In genomic region chr14:22558221-22558913, GRCh38 we compare ENCODE assay signal across 9 cellular contexts. TPM values are rescaled to one million over a fixed set of nuclear protein-coding genes. Genes with fewer than 3 reads are reported as not detected.
DNase-seq lines count a peak whose midpoint lies in the region; ATAC-seq, FAIRE-seq and TF ChIP-seq lines count a peak whose summit lies in the region.
"Had no signal": no experiment of that assay in that cellular context is flagged by ENCODE, and none has a peak within 500 bp of the region (broad histone marks: within the 10 kb centered on the region; RNA-seq: fewer than 3 reads in every experiment).

No MANE protein-coding gene starts in this region.

- H3K27me3 ChIP-seq in endothelial cell of umbilical vein (ENCODE audit: control insufficient read depth in 2 of 2, insufficient read depth in 2 of 2, low read length in 2 of 2), result no peaks in the 10 kb centered on the region
- H3K27me3 ChIP-seq in small intestine (ENCODE audit: control insufficient read depth in 2 of 2, insufficient read depth in 2 of 2, low read length in 2 of 2), result no peaks in the 10 kb centered on the region

- H3K4me1 ChIP-seq in endothelial cell of umbilical vein (ENCODE audit: control insufficient read depth, extremely low read depth, insufficient read depth, low read length) (peaks cover 53% of the 10 kb centered on the region), small intestine (ENCODE audit: control insufficient read depth in 2 of 2, insufficient read depth in 1 of 2, low read depth in 1 of 2, low read length in 1 of 2) (peaks cover 3 to 9% of the 10 kb centered on the region in 2 donors)

- dilution Hi-C loops in endothelial cell of umbilical vein (cut with MboI; ENCODE audit: extremely low pct_ligation_motif_present, low sequenced_read_pairs), result no loop called here

- no peak overlapping the region for H3K4me2 ChIP-seq in endothelial cell of umbilical vein (ENCODE audit: insufficient read depth, low read length)

- ATAC-seq in GM21515 (IDR thresholded peaks at IDR 0.05; ENCODE audit: unreplicated experiment), result no peak

- TSS peak; percentile 71 for BruUV-seq in endothelial cell of umbilical vein (replicated peaks; lab: Mats Ljungman, UMichigan)

- H3K9me3 Mint-ChIP-seq in activated CD4-positive, alpha-beta T cell treated with anti-CD3 and anti-CD28 coated beads, Interleukin-2, amount 10 ng/mL, durations not matched to agents 24 days and 14 days, result peaks cover 5% of the 10 kb centered on the region
- H3K9me3 Mint-ChIP-seq: dendritic cell treated with granulocyte-macrophage colony-stimulating factor and Interleukin-4, amounts not matched to agents 40 ng/mL and 50 ng/mL, for 4 days had no signal

- intact Hi-C loops in activated CD4-positive, alpha-beta T cell treated with anti-CD3 and anti-CD28 coated beads, Interleukin-2, amount 10 ng/mL, durations not matched to agents 24 days and 14 days (cut with micrococcal nuclease), result loop anchor here (5.0 to 10.0 kb wide), 7 partner anchors 244 to 1294 kb away; partner anchors contain the start of gene HNRNPC
- intact Hi-C loops in endothelial cell of umbilical vein (cut with micrococcal nuclease), result loop anchor here (5.0 to 10.0 kb wide), 4 partner anchors 209 to 644 kb away; partner anchors contain the start of genes MMP14, OXA1L and RBM23

- no peaks in the 10 kb centered on the region for H4K20me1 ChIP-seq in endothelial cell of umbilical vein (replicated peaks; ENCODE audit: control insufficient read depth, extremely low read depth, insufficient read depth, low read length)

- H3K4me3 ChIP-seq in endothelial cell of umbilical vein (replicated peaks in 1 of 3; ENCODE audit: insufficient read depth in 1 of 3, low read depth in 1 of 3, low read length in 3 of 3) (no peak overlapping the region), small intestine (ENCODE audit: low read depth in 1 of 2, low read length in 2 of 2) (no peak overlapping the region)

- no peaks in the 10 kb centered on the region for H3K79me2 ChIP-seq in endothelial cell of umbilical vein (ENCODE audit: control insufficient read depth, insufficient read depth, low read length)

- H3K4me3 Mint-ChIP-seq in activated CD4-positive, alpha-beta T cell treated with anti-CD3 and anti-CD28 coated beads, Interleukin-2, amount 10 ng/mL, durations not matched to agents 24 days and 14 days, result peak overlapping the region; percentile 90
- H3K4me3 Mint-ChIP-seq: dendritic cell treated with granulocyte-macrophage colony-stimulating factor and Interleukin-4, amounts not matched to agents 40 ng/mL and 50 ng/mL, for 4 days had no signal

- H3K36me3 Mint-ChIP-seq in activated CD4-positive, alpha-beta T cell treated with anti-CD3 and anti-CD28 coated beads, Interleukin-2, amount 10 ng/mL, durations not matched to agents 24 days and 14 days (ENCODE audit: low read depth), result peaks cover 35% of the 10 kb centered on the region

- POLR2A ChIA-PET in endothelial cell of umbilical vein (lab: Charles Lee), result no interaction called here

- H3K4me1 Mint-ChIP-seq in activated CD4-positive, alpha-beta T cell treated with anti-CD3 and anti-CD28 coated beads, Interleukin-2, amount 10 ng/mL, durations not matched to agents 24 days and 14 days, result peaks cover 86% of the 10 kb centered on the region

- no peak; the same call in 1 of the 2 replicates for TF ChIP-seq POLR2A in GM12892 (IDR thresholded peaks at IDR 0.05; ENCODE audit: low read depth, low read length)
- TF ChIP-seq POLR2A in endothelial cell of umbilical vein (IDR thresholded peaks at IDR 0.05; ENCODE audit: low read depth, low read length), result no peak

- FAIRE-seq in GM12892 (lab: Jason Lieb, UNC) (peak; percentile 30), endothelial cell of umbilical vein (lab: Jason Lieb, UNC) (peak; percentile 53), small intestine (lab: Jason Lieb, UNC) (no peak)

- no peak overlapping the region for H3K9ac ChIP-seq in endothelial cell of umbilical vein (replicated peaks; ENCODE audit: extremely low read depth, insufficient read depth, low read length)

- no peaks in the 10 kb centered on the region for H3K9me3 ChIP-seq in endothelial cell of umbilical vein (replicated peaks; ENCODE audit: control insufficient read depth, insufficient read depth, low read length)
- H3K9me3 ChIP-seq in small intestine (ENCODE audit: control insufficient read depth, low read depth), result no peaks in the 10 kb centered on the region

- H3K27me3 Mint-ChIP-seq in activated CD4-positive, alpha-beta T cell treated with anti-CD3 and anti-CD28 coated beads, Interleukin-2, amount 10 ng/mL, durations not matched to agents 24 days and 14 days, result peaks cover 4% of the 10 kb centered on the region

- H3K27ac Mint-ChIP-seq in activated CD4-positive, alpha-beta T cell treated with anti-CD3 and anti-CD28 coated beads, Interleukin-2, amount 10 ng/mL, durations not matched to agents 24 days and 14 days, result peak overlapping the region; percentile 97

- H3K27ac ChIP-seq in endothelial cell of umbilical vein (ENCODE audit: insufficient read depth, low read depth, low read length), result peak overlapping the region; percentile 88
- H3K27ac ChIP-seq in small intestine (ENCODE audit: low read depth in 1 of 2, low read length in 1 of 2), result peak overlapping the region; percentile 53 to 90

- H3K9me1 ChIP-seq in endothelial cell of umbilical vein (replicated peaks; ENCODE audit: control insufficient read depth, extremely low read depth, insufficient read depth, low read length), result no peaks in the 10 kb centered on the region

- CTCF ChIA-PET in endothelial cell of umbilical vein (lab: Charles Lee), result interaction anchor here (0.7 to 3.0 kb wide), 11 partner anchors 12 to 338 kb away, joined by 3 to 23 read pairs (median 4); no protein-coding TSS in a partner anchor

- H3K36me3 ChIP-seq in endothelial cell of umbilical vein (ENCODE audit: control insufficient read depth in 2 of 2, extremely low read depth in 1 of 2, insufficient read depth in 2 of 2, low read length in 2 of 2), result no peaks in the 10 kb centered on the region
- no peaks in the 10 kb centered on the region for H3K36me3 ChIP-seq in small intestine (ENCODE audit: control insufficient read depth in 2 of 2, insufficient read depth in 2 of 2, low read length in 2 of 2)

- DNase-seq in GM12892 (ENCODE audit: insufficient read length) (no peak), endothelial cell of umbilical vein (ENCODE audit: low read depth, low spot score) (no peak), small intestine (no peak), superior temporal gyrus (ENCODE audit: extremely low spot score) (no peak), kidney tubule cell (ENCODE audit: low spot score) (no peak), NCI-H2029 (lab: John Stamatoyannopoulos, UW) (no peak)
- DNase-seq in activated CD4-positive, alpha-beta T cell treated with anti-CD3 and anti-CD28 coated beads, Interleukin-2, amount 10 ng/mL, durations not matched to agents 24 days and 14 days, result peak; percentile 88

- peak overlapping the region; percentile 66 for H2AFZ ChIP-seq in endothelial cell of umbilical vein (ENCODE audit: low read depth, low read length)

- WGBS in small intestine, 3 donors, result 71 to 77% (median 74%) methylated on average over 25 of the region's 25 CpGs

- TF ChIP-seq CTCF in endothelial cell of umbilical vein (IDR thresholded peaks at IDR 0.05; ENCODE audit: extremely low read depth in 1 of 2, insufficient read depth in 1 of 2, low read depth in 1 of 2, low read length in 2 of 2), result peak; percentile 27 to 33

TF ChIP-seq in endothelial cell of umbilical vein, 7 proteins besides CTCF, POLR2A, EP300 and RAD21:
- TF ChIP-seq MYC (IDR thresholded peaks at IDR 0.05; ENCODE audit: low read depth, low read length), result no peak
- no peak for TF ChIP-seq POLR2AphosphoS5 (IDR thresholded peaks at IDR 0.05; ENCODE audit: insufficient read depth, low read depth, low read length)
- TF ChIP-seq FOS (IDR thresholded peaks at IDR 0.05; ENCODE audit: borderline replicate concordance, insufficient read depth, low read length), result no peak
- TF ChIP-seq EZH2 (IDR thresholded peaks at IDR 0.05; ENCODE audit: borderline replicate concordance, low read depth, low read length, severe bottlenecking), result no peak
- no peak for TF ChIP-seq MAX (IDR thresholded peaks at IDR 0.05; ENCODE audit: insufficient read depth, insufficient read length)
- no peak for TF ChIP-seq GATA2 (IDR thresholded peaks at IDR 0.05; ENCODE audit: insufficient read depth, insufficient read length, low read depth, low read length)
- no peak for TF ChIP-seq JUN (IDR thresholded peaks at IDR 0.05; ENCODE audit: borderline replicate concordance, insufficient read depth, insufficient read length, low read depth)

RNA-seq across cellular contexts. Expression of gene DAD1, which starts 30.7 kb away (rescaled TPM):
- polyA plus RNA-seq in GM12892 (2012; ENCODE audit: missing spikeins), result 293 TPM
- 255 and 266 TPM in 2 replicates for total RNA-seq in activated CD4-positive, alpha-beta T cell treated with anti-CD3 and anti-CD28 coated beads, Interleukin-2, amount 10 ng/mL, durations not matched to agents 24 days and 14 days
- total RNA-seq in endothelial cell of umbilical vein, result 299 and 304 TPM in 2 replicates
- polyA plus RNA-seq in endothelial cell of umbilical vein (1,220 and 1,227 TPM in 2 replicates), small intestine (100 to 1,000 TPM; 147 to 313 (median 249) TPM)
- polyA plus RNA-seq in endothelial cell of umbilical vein (2011; cell fraction: cytosol; rRNA removed), result 702 and 733 TPM in 2 replicates
- 214 and 235 TPM in 2 replicates for polyA plus RNA-seq in endothelial cell of umbilical vein (2011; cell fraction: nucleus; rRNA removed)
- polyA plus RNA-seq in endothelial cell of umbilical vein (2012), result 355 and 418 TPM in 2 replicates
- 446 and 484 TPM in 2 replicates for polyA minus RNA-seq in endothelial cell of umbilical vein
- polyA minus RNA-seq in endothelial cell of umbilical vein (2011; cell fraction: cytosol; rRNA and poly(A)+ RNA removed), result 77.6 TPM
- polyA minus RNA-seq in endothelial cell of umbilical vein (2011; cell fraction: nucleus; rRNA and poly(A)+ RNA removed), result 62.2 and 65.6 TPM in 2 replicates

RNA-seq across cellular contexts. Expression of gene ABHD4, which starts 39.7 kb away (rescaled TPM):
- polyA plus RNA-seq in GM12892 (2012; ENCODE audit: missing spikeins), result 8.5 TPM
- 9.7 and 10.3 TPM in 2 replicates for total RNA-seq in activated CD4-positive, alpha-beta T cell treated with anti-CD3 and anti-CD28 coated beads, Interleukin-2, amount 10 ng/mL, durations not matched to agents 24 days and 14 days
- total RNA-seq in endothelial cell of umbilical vein, result 22.4 and 34.8 TPM in 2 replicates
- polyA plus RNA-seq in endothelial cell of umbilical vein, result 45.5 and 50.7 TPM in 2 replicates
- 38.4 and 40.3 TPM in 2 replicates for polyA plus RNA-seq in endothelial cell of umbilical vein (2011; cell fraction: cytosol; rRNA removed)
- polyA plus RNA-seq in endothelial cell of umbilical vein (2011; cell fraction: nucleus; rRNA removed), result 29.8 and 32.5 TPM in 2 replicates
- polyA plus RNA-seq in endothelial cell of umbilical vein (2012), result 19.0 and 22.3 TPM in 2 replicates
- 37.4 and 42.0 TPM in 2 replicates for polyA minus RNA-seq in endothelial cell of umbilical vein
- 13.6 TPM for polyA minus RNA-seq in endothelial cell of umbilical vein (2011; cell fraction: cytosol; rRNA and poly(A)+ RNA removed)
- 22.1 and 23.2 TPM in 2 replicates for polyA minus RNA-seq in endothelial cell of umbilical vein (2011; cell fraction: nucleus; rRNA and poly(A)+ RNA removed)
- 10 to 100 TPM; 11.5 to 38.7 (median 24.6) TPM for polyA plus RNA-seq in small intestine
